Comparison of ENCODE assay signal across 15 cellular contexts in genomic region chr17:82199496-82199895, GRCh38.
"Had no signal": no experiment of that assay in that cellular context is flagged by ENCODE, and none has a peak within 500 bp of the region (broad histone marks: within the 10 kb centered on the region; RNA-seq: fewer than 3 reads in every experiment).

No MANE protein-coding gene starts in this region.

- H3K27me3 Mint-ChIP-seq: naive B cell; stimulated activated naive B cell treated with anti-CD40 and anti-IgM and Interleukin-4, amounts not matched to agents 10 μg/mL and 1 μg/mL and 100 μg/mL, for 72 hours had no signal

- H3K27ac ChIP-seq: ascending aorta, esophagus squamous epithelium had no signal

- H3K9me3 ChIP-seq: ascending aorta, esophagus squamous epithelium, spleen had no signal

- H3K27me3 ChIP-seq: ascending aorta, esophagus squamous epithelium, spleen had no signal

- H3K9me3 Mint-ChIP-seq: naive B cell; stimulated activated naive B cell treated with anti-CD40 and anti-IgM and Interleukin-4, amounts not matched to agents 10 μg/mL and 1 μg/mL and 100 μg/mL, for 72 hours had no signal

- H3K4me3 ChIP-seq: ascending aorta, esophagus squamous epithelium, spleen had no signal

- H3K27ac Mint-ChIP-seq: stimulated activated naive B cell treated with anti-CD40 and anti-IgM and Interleukin-4, amounts not matched to agents 10 μg/mL and 1 μg/mL and 100 μg/mL, for 72 hours had no signal

- ATAC-seq: activated CD4-positive, CD25-positive, alpha-beta regulatory T cell treated with anti-CD3 and anti-CD28 coated beads, Interleukin-2, amount 50 U/mL, for 24 hours; sciatic nerve; stimulated activated naive B cell treated with anti-CD40 and anti-IgM and Interleukin-4, amounts not matched to agents 10 μg/mL and 1 μg/mL and 100 μg/mL, for 72 hours had no signal

- DNase-seq: activated CD8-positive, alpha-beta memory T cell treated with anti-CD3 and anti-CD28 coated beads for 24 hours; activated effector memory CD4-positive, alpha-beta T cell treated with anti-CD3 and anti-CD28 coated beads, Interleukin-2, amount 50 U/mL, for 16 hours; esophagus squamous epithelium; foreskin fibroblast; head of caudate nucleus; left colon; naive B cell; nucleus accumbens; spleen; stimulated activated CD4-positive, alpha-beta T cell treated with anti-CD3 and anti-CD28 coated beads, Interleukin-1b, Interleukin-23, amount 100 ng/mL, for 48 hours; stimulated activated naive B cell treated with anti-CD40 and anti-IgM and Interleukin-4, amounts not matched to agents 10 μg/mL and 1 μg/mL and 100 μg/mL, for 72 hours; trophoblast cell had no signal

- H3K4me3 Mint-ChIP-seq: naive B cell; stimulated activated naive B cell treated with anti-CD40 and anti-IgM and Interleukin-4, amounts not matched to agents 10 μg/mL and 1 μg/mL and 100 μg/mL, for 72 hours had no signal
